In the genomic region with DNA sequence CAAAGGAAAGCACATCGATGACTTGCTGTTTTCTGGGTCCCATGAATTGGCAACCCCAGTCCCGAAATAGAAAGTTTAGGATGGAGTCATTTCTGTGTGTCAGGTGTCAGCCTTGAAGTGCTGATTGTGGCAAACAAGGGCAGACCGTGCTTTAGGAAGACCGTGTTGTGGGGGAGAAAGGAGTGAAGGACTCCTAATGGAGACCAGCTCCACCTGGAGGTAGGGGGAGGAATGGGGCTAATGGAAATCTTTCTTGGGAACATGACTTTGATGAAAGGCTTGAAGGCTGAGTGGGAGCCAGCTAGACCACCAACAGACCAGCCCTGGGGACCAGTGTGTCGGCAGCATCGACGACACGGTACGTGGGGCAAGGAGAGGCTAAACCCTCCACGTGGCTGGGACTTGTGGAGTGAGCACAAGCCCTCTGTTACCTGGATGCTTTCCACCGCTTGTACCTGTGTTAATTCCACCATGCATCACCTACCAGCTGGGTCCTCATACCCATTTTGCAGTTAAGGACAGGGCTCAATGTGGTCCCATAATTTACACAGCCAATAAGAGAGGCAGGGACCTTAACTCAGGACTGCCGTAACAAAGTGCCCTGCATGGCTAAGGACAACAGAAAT, we compare ENCODE assay signal across 10 cellular contexts.
DNase-seq lines count a peak whose midpoint lies in the region; ATAC-seq and TF ChIP-seq lines count a peak whose summit lies in the region.
"Had no signal": no experiment of that assay in that cellular context is flagged by ENCODE, and none has a peak within 500 bp of the region (broad histone marks: within the 10 kb centered on the region; RNA-seq: fewer than 3 reads in every experiment).

No MANE protein-coding gene starts in this region.

- H3K4me3 ChIP-seq in dorsolateral prefrontal cortex: no peak overlapping the region

- TF ChIP-seq CTCF in dorsolateral prefrontal cortex (IDR thresholded peaks at IDR 0.05 in 54 of 56, conservative IDR thresholded peaks at IDR 0.05 in 2 of 56; ENCODE audit: low read depth in 1 of 56, partially characterized antibody in 56 of 56): peak in 53 of 56 donors; percentile 14 to 69 (median 47)
- TF ChIP-seq CTCF in nephron (IDR thresholded peaks at IDR 0.05; ENCODE audit: unreplicated experiment in 3 of 3): no peak

- peaks cover 0 to 6% (median 0%) of the 10 kb centered on the region in 45 donors for H3K27me3 ChIP-seq in dorsolateral prefrontal cortex

- peaks cover 38% of the 10 kb centered on the region for H3K4me1 Mint-ChIP-seq in nephron

- ATAC-seq in HG02973 (IDR thresholded peaks at IDR 0.05; ENCODE audit: unreplicated experiment) (no peak), GM18867 (IDR thresholded peaks at IDR 0.05; ENCODE audit: unreplicated experiment) (no peak), HG02571 (IDR thresholded peaks at IDR 0.05; ENCODE audit: unreplicated experiment) (no peak)

- H3K4me3 Mint-ChIP-seq in nephron: no peak overlapping the region
- H3K4me3 Mint-ChIP-seq: activated naive CD8-positive, alpha-beta T cell treated with anti-CD3 and anti-CD28 coated beads, Interleukin-2, amount 10 ng/mL, durations not matched to agents 7 days and 5 days had no signal

- H3K9me3 Mint-ChIP-seq in nephron: peaks cover 3% of the 10 kb centered on the region
- H3K9me3 Mint-ChIP-seq: activated naive CD8-positive, alpha-beta T cell treated with anti-CD3 and anti-CD28 coated beads, Interleukin-2, amount 10 ng/mL, durations not matched to agents 7 days and 5 days had no signal

- H3K36me3 Mint-ChIP-seq in nephron (ENCODE audit: low read depth): peaks cover 45% of the 10 kb centered on the region
- H3K36me3 Mint-ChIP-seq: activated naive CD8-positive, alpha-beta T cell treated with anti-CD3 and anti-CD28 coated beads, Interleukin-2, amount 10 ng/mL, durations not matched to agents 7 days and 5 days had no signal

- H3K27ac Mint-ChIP-seq in nephron: peak overlapping the region in 2 of 3 experiments; percentile 20 to 51
- H3K27ac Mint-ChIP-seq: activated naive CD8-positive, alpha-beta T cell treated with anti-CD3 and anti-CD28 coated beads, Interleukin-2, amount 10 ng/mL, durations not matched to agents 7 days and 5 days had no signal

- intact Hi-C loops in dorsolateral prefrontal cortex (cut with DNase I): loop anchor here (10.0 kb wide), 2 partner anchors 51 to 171 kb away; no protein-coding TSS in a partner anchor

- DNase-seq in Daoy (ENCODE audit: low read depth) (peak; percentile 35), NCI-H2029 treated with DMSO at 0.1 percent for 48 hours (lab: John Stamatoyannopoulos, UW) (peak; percentile 6), dorsolateral prefrontal cortex (peak in 1 of 10 donors; percentile 33), GF-D8 (lab: John Stamatoyannopoulos, UW) (no peak)
- DNase-seq: activated naive CD8-positive, alpha-beta T cell treated with anti-CD3 and anti-CD28 coated beads, Interleukin-2, amount 10 ng/mL, durations not matched to agents 7 days and 5 days; stimulated activated CD4-positive, alpha-beta T cell treated with anti-CD3 and anti-CD28 coated beads, Interleukin-1b, Interleukin-23, amount 100 ng/mL, for 48 hours had no signal

- peak overlapping the region in 2 of 59 donors; percentile 16 to 36 for H3K27ac ChIP-seq in dorsolateral prefrontal cortex

- H3K27me3 Mint-ChIP-seq in nephron (ENCODE audit: low read depth): peaks cover 3% of the 10 kb centered on the region

Comparison
In these comparisons a context has a peak if more than half of its experiments do, and no peak if none do; other contexts are left out.
1. CTCF ChIP-seq: peak in dorsolateral prefrontal cortex (53 of 56); none in nephron (0 of 3).